Comparison of ENCODE assay signal across 10 cellular contexts in genomic region chr7:141562543-141562942, GRCh38.
"Had no signal": no experiment of that assay in that cellular context is flagged by ENCODE, and none has a peak within 500 bp of the region (broad histone marks: within the 10 kb centered on the region; RNA-seq: fewer than 3 reads in every experiment).

No MANE protein-coding gene starts in this region.

- H3K27ac Mint-ChIP-seq: activated naive CD4-positive, alpha-beta T cell treated with anti-CD3 and anti-CD28 coated beads for 36 hours; neural progenitor cell had no signal

- H3K4me2 ChIP-seq: neural progenitor cell had no signal

- H3K27me3 ChIP-seq: esophagus muscularis mucosa, neural progenitor cell, ovary, transverse colon had no signal

- H3K4me3 ChIP-seq: esophagus muscularis mucosa, neural progenitor cell, ovary, transverse colon had no signal

- H3K27ac ChIP-seq: esophagus muscularis mucosa, neural progenitor cell, ovary, transverse colon, VCaP had no signal

- H3K4me1 ChIP-seq: neural progenitor cell had no signal

- H3K9me3 ChIP-seq: ovary, transverse colon had no signal

- H3K9ac ChIP-seq: neural progenitor cell had no signal

- H3K4me3 Mint-ChIP-seq: activated naive CD4-positive, alpha-beta T cell treated with anti-CD3 and anti-CD28 coated beads for 36 hours; brain; memory B cell; neural progenitor cell had no signal

- H3K36me3 ChIP-seq: ovary had no signal

- H3K27me3 Mint-ChIP-seq: memory B cell had no signal

- H3K4me1 Mint-ChIP-seq: neural progenitor cell had no signal

- DNase-seq: activated naive CD4-positive, alpha-beta T cell treated with anti-CD3 and anti-CD28 coated beads for 36 hours; ovary; stimulated activated CD4-positive, alpha-beta T cell treated with anti-CD3 and anti-CD28 coated beads, Interleukin-4, amount 100 ng/mL, for 4 hours; transverse colon had no signal

- FAIRE-seq: endometrium had no signal

- H2AFZ ChIP-seq: neural progenitor cell had no signal
